Comparison of ENCODE assay signal across 16 cellular contexts in genomic region chr10:78310481-78311080, GRCh38.
DNase-seq lines count a peak whose midpoint lies in the region; ATAC-seq and TF ChIP-seq lines count a peak whose summit lies in the region.
"Had no signal": no experiment of that assay in that cellular context is flagged by ENCODE, and none has a peak within 500 bp of the region (broad histone marks: within the 10 kb centered on the region; RNA-seq: fewer than 3 reads in every experiment).

No MANE protein-coding gene starts in this region.

- H3K4me1 ChIP-seq in esophagus muscularis mucosa = peaks cover 0 to 21% (median 14%) of the 10 kb centered on the region in 4 donors
- peaks cover 0 to 4% of the 10 kb centered on the region in 2 donors for H3K4me1 ChIP-seq in neuronal stem cell (ENCODE audit: control insufficient read depth in 2 of 2, insufficient read depth in 1 of 2, low read depth in 1 of 2, low read length in 2 of 2)

- H3K27me3 ChIP-seq in esophagus muscularis mucosa (no peaks in the 10 kb centered on the region), neuronal stem cell (ENCODE audit: control insufficient read depth in 3 of 3, insufficient read depth in 3 of 3, low read depth in 1 of 3, low read length in 3 of 3) (no peaks in the 10 kb centered on the region)

- TF ChIP-seq EP300 in esophagus muscularis mucosa (IDR thresholded peaks at IDR 0.05) = no peak

- intact Hi-C loops in esophagus muscularis mucosa (cut with DNase I) = loop anchor here (10.0 kb wide), 1 partner anchor 134 kb away; no protein-coding TSS in a partner anchor

- H3K9ac ChIP-seq in neuronal stem cell (ENCODE audit: low read depth, low read length, poor library complexity) = no peak overlapping the region
- H3K9ac ChIP-seq: KMS-11 had no signal

- H2AK5ac ChIP-seq in neuronal stem cell (ENCODE audit: low read depth, low read length) = no peak overlapping the region

- H3K36me3 Mint-ChIP-seq in brain = no peaks in the 10 kb centered on the region

- no peak overlapping the region for H4K91ac ChIP-seq in neuronal stem cell (ENCODE audit: low read depth, low read length, poor library complexity)

- H3K4me3 Mint-ChIP-seq in brain = no peak overlapping the region
- H3K4me3 Mint-ChIP-seq: CD8-positive, alpha-beta memory T cell had no signal

- WGBS in esophagus muscularis mucosa = 87% methylated on average over 2 of the region's 2 CpGs
- no CpG with 5 or more reads among the region's 2 CpGs for WGBS in neuronal stem cell (ENCODE audit: extremely low coverage in 2 of 2, insufficient read length in 2 of 2, insufficient replicate concordance in 1 of 2), 2 donors

- TF ChIP-seq POLR2A in esophagus muscularis mucosa (IDR thresholded peaks at IDR 0.05; ENCODE audit: low read depth) = no peak

- no peak overlapping the region for H3K27ac ChIP-seq in esophagus muscularis mucosa (replicated peaks in 1 of 4)
- no peak overlapping the region for H3K27ac ChIP-seq in neuronal stem cell (replicated peaks; ENCODE audit: low read length)
- H3K27ac ChIP-seq: KMS-11 had no signal

- H3K4me3 ChIP-seq in esophagus muscularis mucosa = no peak overlapping the region
- no peak overlapping the region for H3K4me3 ChIP-seq in neuronal stem cell (ENCODE audit: low read length in 2 of 2)

- H3K79me1 ChIP-seq in neuronal stem cell (ENCODE audit: low read depth, low read length) = no peaks in the 10 kb centered on the region

- DNase-seq in esophagus muscularis mucosa (ENCODE audit: extremely low spot score) (peak; percentile 81), neuronal stem cell (ENCODE audit: low spot score) (no peak), ureter (ENCODE audit: low spot score) (peak; percentile 28), cerebellum (ENCODE audit: low spot score) (no peak), cerebellar nuclear complex (lab: John Stamatoyannopoulos, UW) (no peak)
- DNase-seq: C1 segment of cervical spinal cord; CD8-positive, alpha-beta memory T cell; H7; MV-4-11; NCI-H1694 treated with DMSO at 0.1 percent for 48 hours; NCI-H510A treated with DMSO at 0.1 percent for 48 hours; RPMI8226; SIG-M5 had no signal

- no peak overlapping the region for H4K8ac ChIP-seq in neuronal stem cell (ENCODE audit: low read depth, low read length)

- H3K14ac ChIP-seq in neuronal stem cell (ENCODE audit: low read length) = no peak overlapping the region

- H3K27me3 Mint-ChIP-seq in brain = peaks cover 14% of the 10 kb centered on the region
- H3K27me3 Mint-ChIP-seq: CD8-positive, alpha-beta memory T cell had no signal

- H2AFZ ChIP-seq in neuronal stem cell (ENCODE audit: low read length) = no peak overlapping the region

- peaks cover 19% of the 10 kb centered on the region for H3K4me1 Mint-ChIP-seq in brain
- H3K4me1 Mint-ChIP-seq: CD8-positive, alpha-beta memory T cell had no signal

- H3K27ac Mint-ChIP-seq in brain = peak overlapping the region in 3 of 5 experiments; percentile 18 to 76 (median 20)
- H3K27ac Mint-ChIP-seq: CD8-positive, alpha-beta memory T cell had no signal

- H3K9me3 Mint-ChIP-seq in brain = peaks cover 2 to 22% (median 10%) of the 10 kb centered on the region in 5 experiments
- H3K9me3 Mint-ChIP-seq: CD8-positive, alpha-beta memory T cell had no signal

- no peak for TF ChIP-seq CTCF in brain (conservative IDR thresholded peaks at IDR 0.05)
- TF ChIP-seq CTCF in esophagus muscularis mucosa (IDR thresholded peaks at IDR 0.05) = no peak

- H2BK12ac ChIP-seq in neuronal stem cell (ENCODE audit: low read length) = no peak overlapping the region

- H3K4ac ChIP-seq in neuronal stem cell (ENCODE audit: low read length) = no peak overlapping the region

- peak overlapping the region; percentile 49 for H3K18ac ChIP-seq in neuronal stem cell (ENCODE audit: low read length)

- ATAC-seq in GM18502 (IDR thresholded peaks at IDR 0.05; ENCODE audit: poor library complexity, unreplicated experiment) = no peak

- H3K36me3 ChIP-seq in esophagus muscularis mucosa = no peaks in the 10 kb centered on the region
- H3K36me3 ChIP-seq in neuronal stem cell (replicated peaks in 1 of 2; ENCODE audit: control insufficient read depth in 2 of 2, insufficient read depth in 2 of 2, low read length in 2 of 2) = no peaks in the 10 kb centered on the region

- no peak overlapping the region for H3K4me2 ChIP-seq in neuronal stem cell (ENCODE audit: insufficient read depth, low read length, poor library complexity, severe bottlenecking)
- H3K4me2 ChIP-seq: KMS-11 had no signal

- H3K9me3 ChIP-seq in esophagus muscularis mucosa (peaks cover 0 to 10% (median 0%) of the 10 kb centered on the region in 4 donors), neuronal stem cell (replicated peaks in 1 of 2; ENCODE audit: control insufficient read depth in 2 of 2, insufficient read depth in 1 of 2, low read depth in 1 of 2, low read length in 2 of 2) (peaks cover 0 to 5% of the 10 kb centered on the region in 2 donors)

- peak overlapping the region; percentile 69 for H2BK15ac ChIP-seq in neuronal stem cell (ENCODE audit: low read length)

- H2BK120ac ChIP-seq in neuronal stem cell (ENCODE audit: low read depth, low read length) = no peak overlapping the region

- no peak overlapping the region for H2BK5ac ChIP-seq in neuronal stem cell (ENCODE audit: low read length)

- no peak overlapping the region for H3K23ac ChIP-seq in neuronal stem cell (ENCODE audit: low read depth, low read length, poor library complexity)

Comparison
In these comparisons a context has a peak if more than half of its experiments do, and no peak if none do; other contexts are left out.
1. DNase-seq: peak in esophagus muscularis mucosa (single experiment) and ureter (single experiment); none in neuronal stem cell (single experiment), cerebellum (single experiment) and cerebellar nuclear complex (0 of 2).